Comparison of ENCODE assay signal across 21 cellular contexts in the genomic region with DNA sequence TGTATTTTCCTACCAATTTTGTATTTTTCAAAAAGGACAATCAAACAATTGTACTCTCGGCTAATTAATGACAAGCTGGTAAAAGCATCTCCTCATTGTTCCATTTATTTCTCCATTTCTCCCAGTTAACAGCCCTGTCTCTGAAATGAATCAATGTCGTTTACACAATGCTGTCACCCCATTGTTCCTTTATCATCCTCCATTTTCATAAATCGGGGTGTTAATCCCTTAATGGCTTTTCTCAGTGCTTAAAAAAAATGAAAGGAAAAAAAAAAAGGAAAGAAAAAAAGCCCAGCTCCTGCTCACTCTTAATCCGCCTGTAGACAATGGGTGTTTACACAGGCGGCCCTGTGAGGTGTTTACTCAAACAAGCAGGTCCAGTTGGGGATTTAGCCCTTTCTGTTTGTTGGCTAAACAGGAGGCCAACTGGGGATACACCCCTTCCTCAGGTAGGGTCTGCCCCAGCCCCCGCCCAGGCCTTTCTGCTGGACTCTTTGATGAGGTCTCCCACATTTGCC.
A peak's percentile ranks its signal among the peaks of the same experiment; 100 is the strongest.
DNase-seq lines count a peak whose midpoint lies in the region; ATAC-seq and TF ChIP-seq lines count a peak whose summit lies in the region.
"Had no signal": no experiment of that assay in that cellular context is flagged by ENCODE, and none has a peak within 500 bp of the region (broad histone marks: within the 10 kb centered on the region; RNA-seq: fewer than 3 reads in every experiment).

No MANE protein-coding gene starts in this region.

- H3K4me3 ChIP-seq in GM23338 (no peak overlapping the region), neural cell (ENCODE audit: low read length) (no peak overlapping the region)
- H3K4me3 ChIP-seq in CD8-positive, alpha-beta memory T cell (ENCODE audit: low read length) = no peak overlapping the region
- H3K4me3 ChIP-seq: left ventricle myocardium inferior, mucosa of descending colon, stomach, upper lobe of right lung had no signal

- POLR2A ChIA-PET in CD8-positive, alpha-beta memory T cell (lab: Charles Lee) = no interaction called here

- H3K9ac ChIP-seq in neural cell (ENCODE audit: low read length) = no peak overlapping the region

- peak; percentile 11 for TF ChIP-seq EP300 in neural cell (conservative IDR thresholded peaks at IDR 0.05; ENCODE audit: poor library complexity, severe bottlenecking)

- no peak overlapping the region for H3K4me3 Mint-ChIP-seq in GM23338
- H3K4me3 Mint-ChIP-seq in type B pancreatic cell = no peak overlapping the region
- no peak overlapping the region for H3K4me3 Mint-ChIP-seq in CD8-positive, alpha-beta memory T cell
- H3K4me3 Mint-ChIP-seq: activated naive CD8-positive, alpha-beta T cell treated with anti-CD3 and anti-CD28 coated beads for 36 hours; activated T-helper 17 cell treated with anti-CD3 and anti-CD28 coated beads, Interleukin-2, amount 50 U/mL, for 72 hours; CD4-positive, alpha-beta memory T cell had no signal

- no peak for TF ChIP-seq RAD21 in neural cell (conservative IDR thresholded peaks at IDR 0.05)

- H3K79me2 ChIP-seq in GM23338 (replicated peaks; ENCODE audit: insufficient read depth) (no peaks in the 10 kb centered on the region), neural cell (replicated peaks; ENCODE audit: insufficient read depth, low read length) (no peaks in the 10 kb centered on the region)

- peaks cover 16% of the 10 kb centered on the region; the same call in 1 of the 2 replicates for H3K9me2 ChIP-seq in GM23338 (ENCODE audit: insufficient read depth)
- no peaks in the 10 kb centered on the region for H3K9me2 ChIP-seq in neural cell (ENCODE audit: insufficient read depth, low read length)

- H3K27me3 ChIP-seq in GM23338 (ENCODE audit: insufficient read depth) (no peaks in the 10 kb centered on the region), neural cell (ENCODE audit: insufficient read depth, low read depth, low read length) (no peaks in the 10 kb centered on the region)
- H3K27me3 ChIP-seq in CD8-positive, alpha-beta memory T cell (ENCODE audit: insufficient read depth, low read length, poor library complexity, severe bottlenecking) = no peaks in the 10 kb centered on the region

- H3K36me3 ChIP-seq in GM23338 (ENCODE audit: insufficient read depth) (no peaks in the 10 kb centered on the region), neural cell (ENCODE audit: insufficient read depth, low read length) (no peaks in the 10 kb centered on the region)
- H3K36me3 ChIP-seq in CD8-positive, alpha-beta memory T cell (ENCODE audit: insufficient read depth, low read length) = no peaks in the 10 kb centered on the region
- H3K36me3 ChIP-seq: left ventricle myocardium inferior, stomach, upper lobe of right lung had no signal

- no peaks in the 10 kb centered on the region for H3K9me3 ChIP-seq in neural cell (ENCODE audit: low read length)
- no peaks in the 10 kb centered on the region for H3K9me3 ChIP-seq in CD8-positive, alpha-beta memory T cell (ENCODE audit: low read length)
- H3K9me3 ChIP-seq: left ventricle myocardium inferior, mucosa of descending colon, stomach, upper lobe of right lung had no signal

- H3K4me1 Mint-ChIP-seq in GM23338 = peaks cover 30% of the 10 kb centered on the region
- peaks cover 8% of the 10 kb centered on the region for H3K4me1 Mint-ChIP-seq in type B pancreatic cell (ENCODE audit: unreplicated experiment)
- no peaks in the 10 kb centered on the region for H3K4me1 Mint-ChIP-seq in CD8-positive, alpha-beta memory T cell
- H3K4me1 Mint-ChIP-seq: activated naive CD8-positive, alpha-beta T cell treated with anti-CD3 and anti-CD28 coated beads for 36 hours; CD4-positive, alpha-beta memory T cell had no signal

- ATAC-seq in GM23338 = peak; percentile 74
- ATAC-seq: activated T-helper 17 cell treated with anti-CD3 and anti-CD28 coated beads, Interleukin-2, amount 50 U/mL, for 72 hours; mucosa of descending colon; PC-3; upper lobe of right lung had no signal

- H3K27ac Mint-ChIP-seq in GM23338 (no peak overlapping the region), type B pancreatic cell (no peak overlapping the region)
- no peak overlapping the region for H3K27ac Mint-ChIP-seq in CD8-positive, alpha-beta memory T cell
- H3K27ac Mint-ChIP-seq: activated naive CD8-positive, alpha-beta T cell treated with anti-CD3 and anti-CD28 coated beads for 36 hours; activated T-helper 17 cell treated with anti-CD3 and anti-CD28 coated beads, Interleukin-2, amount 50 U/mL, for 72 hours; CD4-positive, alpha-beta memory T cell had no signal

- DNase-seq in GM23338 (ENCODE audit: low spot score) (no peak), NCI-H146 (lab: John Stamatoyannopoulos, UW) (peak; percentile 82), COLO829 (ENCODE audit: low spot score) (no peak), type B pancreatic cell (ENCODE audit: extremely low spot score, unreplicated experiment) (no peak)
- DNase-seq in activated CD8-positive, alpha-beta memory T cell treated with anti-CD3 and anti-CD28 coated beads for 24 hours = no peak
- no peak for DNase-seq in CD8-positive, alpha-beta memory T cell
- DNase-seq: activated naive CD8-positive, alpha-beta T cell treated with anti-CD3 and anti-CD28 coated beads for 36 hours; CD4-positive, alpha-beta memory T cell; glutamatergic neuron; IMR-90; left ventricle myocardium inferior; mucosa of descending colon; NCI-H524 treated with DMSO at 0.1 percent for 48 hours; PC-3; SHP77 treated with DMSO at 0.1 percent for 48 hours; stimulated activated CD4-positive, alpha-beta T cell treated with anti-CD3 and anti-CD28 coated beads, Interleukin-12 subunit alpha, Interleukin-12 subunit beta, amount 100 ng/mL, for 4 hours; stomach; upper lobe of right lung had no signal

- H2AFZ ChIP-seq in GM23338 (no peak overlapping the region), neural cell (ENCODE audit: low read depth, low read length) (peak overlapping the region; percentile 47)

- H3K27me3 Mint-ChIP-seq in GM23338 (ENCODE audit: insufficient read depth, low read depth, poor library complexity) = peaks cover 5% of the 10 kb centered on the region
- H3K27me3 Mint-ChIP-seq in type B pancreatic cell = peaks cover 49% of the 10 kb centered on the region
- no peaks in the 10 kb centered on the region for H3K27me3 Mint-ChIP-seq in CD8-positive, alpha-beta memory T cell
- H3K27me3 Mint-ChIP-seq: activated naive CD8-positive, alpha-beta T cell treated with anti-CD3 and anti-CD28 coated beads for 36 hours had no signal

- H3F3A ChIP-seq in GM23338 (replicated peaks; ENCODE audit: low read depth) (no peaks in the 10 kb centered on the region), neural cell (ENCODE audit: insufficient read depth, low read length, poor library complexity, severe bottlenecking) (no peaks in the 10 kb centered on the region)

- no peaks in the 10 kb centered on the region for H4K20me1 ChIP-seq in GM23338 (replicated peaks; ENCODE audit: insufficient read depth)
- H4K20me1 ChIP-seq in neural cell (ENCODE audit: insufficient read depth) = no peaks in the 10 kb centered on the region

- H3K4me1 ChIP-seq in GM23338 (ENCODE audit: insufficient read depth) = peaks cover 18% of the 10 kb centered on the region
- no peaks in the 10 kb centered on the region for H3K4me1 ChIP-seq in CD8-positive, alpha-beta memory T cell (ENCODE audit: insufficient read depth, low read length)
- H3K4me1 ChIP-seq: left ventricle myocardium inferior, stomach, upper lobe of right lung had no signal

- H3K36me3 Mint-ChIP-seq in GM23338 (ENCODE audit: low read depth) (peaks cover 6% of the 10 kb centered on the region; the same call in 2 of the 3 replicates), type B pancreatic cell (no peaks in the 10 kb centered on the region)
- H3K36me3 Mint-ChIP-seq in CD8-positive, alpha-beta memory T cell = no peaks in the 10 kb centered on the region
- H3K36me3 Mint-ChIP-seq: CD4-positive, alpha-beta memory T cell had no signal

- H3K4me2 ChIP-seq in GM23338 = 0 out of 2 replicates have a peak overlapping the region, but pooled peaks have one; percentile 0
- H3K4me2 ChIP-seq in neural cell (ENCODE audit: low read length) = no peak overlapping the region

- H3K9me3 Mint-ChIP-seq in GM23338 (peaks cover 6% of the 10 kb centered on the region), type B pancreatic cell (peaks cover 5% of the 10 kb centered on the region)
- H3K9me3 Mint-ChIP-seq in CD8-positive, alpha-beta memory T cell = peaks cover 0 to 12% (median 7%) of the 10 kb centered on the region in 5 donors

- TF ChIP-seq CTCF in GM23338 (conservative IDR thresholded peaks at IDR 0.05; ENCODE audit: low read depth in 2 of 2) = no peak
- TF ChIP-seq CTCF in neural cell (IDR thresholded peaks at IDR 0.05; ENCODE audit: poor library complexity, severe bottlenecking) = no peak
- TF ChIP-seq CTCF in type B pancreatic cell (conservative IDR thresholded peaks at IDR 0.05) = no peak

- H3K27ac ChIP-seq in GM23338 (ENCODE audit: low read depth) (no peak overlapping the region), cingulate gyrus (ENCODE audit: low read depth, low read length) (peak overlapping the region; percentile 95), neural cell (ENCODE audit: low read length) (no peak overlapping the region)
- H3K27ac ChIP-seq in CD8-positive, alpha-beta memory T cell (ENCODE audit: low read depth, low read length) = no peak overlapping the region
- H3K27ac ChIP-seq: left ventricle myocardium inferior, stomach, upper lobe of right lung had no signal

- CTCF ChIA-PET in CD8-positive, alpha-beta memory T cell (lab: Charles Lee) = no interaction called here

TF ChIP-seq in GM23338, 12 proteins besides CTCF, POLR2A, EP300 and RAD21 (continues in another document):
- TF ChIP-seq ZNF114 (CRISPR knock-in tag; IDR thresholded peaks at IDR 0.05) (no peak), EZH2phosphoT487 (IDR thresholded peaks at IDR 0.05; ENCODE audit: unreplicated experiment) (no peak), CREB1 (CRISPR knock-in tag; IDR thresholded peaks at IDR 0.05; ENCODE audit: low read depth) (no peak)

TF ChIP-seq in neural cell, 6 proteins besides CTCF, POLR2A, EP300 and RAD21 (continues in another document):
- no peak for TF ChIP-seq TAF1 (IDR thresholded peaks at IDR 0.05; ENCODE audit: low read depth)
- no peak for TF ChIP-seq POLR2AphosphoS5 (IDR thresholded peaks at IDR 0.05)
